1 cellular context compared by ENCODE assay signal in the genomic region with DNA sequence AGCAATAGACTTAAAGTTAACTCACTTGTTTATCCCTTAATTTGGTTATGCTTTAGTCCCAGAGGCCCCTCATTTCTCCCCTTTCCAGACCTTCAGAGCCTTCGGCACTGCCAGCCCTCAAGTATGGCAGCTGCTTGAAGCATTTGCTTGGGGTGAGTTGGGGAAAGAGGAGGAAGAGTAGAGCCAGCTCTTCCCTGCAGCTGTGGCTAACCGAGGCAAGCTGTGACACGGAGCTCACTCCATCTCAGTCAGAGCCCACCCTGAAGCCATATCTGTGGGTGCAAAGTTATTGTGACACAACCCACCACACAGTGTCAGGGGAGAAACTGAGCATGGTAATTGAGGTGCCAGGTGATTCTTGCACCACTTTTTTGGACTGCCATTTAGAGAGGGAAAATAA.
TF ChIP-seq lines count a peak whose summit lies in the region.

No MANE protein-coding gene starts in this region.

TF ChIP-seq in H1, 55 proteins besides CTCF, POLR2A, EP300 and RAD21:
- no peak for TF ChIP-seq KDM5A (IDR thresholded peaks at IDR 0.05; ENCODE audit: low read length)
- no peak for TF ChIP-seq RFX5 (IDR thresholded peaks at IDR 0.05; ENCODE audit: borderline replicate concordance, low read depth, low read length)
- TF ChIP-seq KDM4A (IDR thresholded peaks at IDR 0.05; ENCODE audit: low read depth, low read length, severe bottlenecking) = no peak
- no peak for TF ChIP-seq SAP30 (IDR thresholded peaks at IDR 0.05; ENCODE audit: insufficient read depth, insufficient replicate concordance, low read length)
- TF ChIP-seq HDAC6 (IDR thresholded peaks at IDR 0.05; ENCODE audit: low read depth, low read length) = no peak
- no peak for TF ChIP-seq SIN3A (conservative IDR thresholded peaks at IDR 0.05 in 1 of 2, IDR thresholded peaks at IDR 0.05 in 1 of 2; ENCODE audit: low read depth in 1 of 2, low read length in 2 of 2)
- TF ChIP-seq CBX8 (IDR thresholded peaks at IDR 0.05; ENCODE audit: borderline replicate concordance, low read depth, low read length) = no peak
- no peak for TF ChIP-seq HDAC2 (IDR thresholded peaks at IDR 0.05; ENCODE audit: borderline replicate concordance in 1 of 2, low read depth in 2 of 2, low read length in 2 of 2)
- TF ChIP-seq CTBP2 (IDR thresholded peaks at IDR 0.05; ENCODE audit: borderline replicate concordance, insufficient read depth, insufficient read length, low read length) = no peak
- no peak for TF ChIP-seq NRF1 (IDR thresholded peaks at IDR 0.05; ENCODE audit: low read depth, low read length)
- TF ChIP-seq, protein P1, sequence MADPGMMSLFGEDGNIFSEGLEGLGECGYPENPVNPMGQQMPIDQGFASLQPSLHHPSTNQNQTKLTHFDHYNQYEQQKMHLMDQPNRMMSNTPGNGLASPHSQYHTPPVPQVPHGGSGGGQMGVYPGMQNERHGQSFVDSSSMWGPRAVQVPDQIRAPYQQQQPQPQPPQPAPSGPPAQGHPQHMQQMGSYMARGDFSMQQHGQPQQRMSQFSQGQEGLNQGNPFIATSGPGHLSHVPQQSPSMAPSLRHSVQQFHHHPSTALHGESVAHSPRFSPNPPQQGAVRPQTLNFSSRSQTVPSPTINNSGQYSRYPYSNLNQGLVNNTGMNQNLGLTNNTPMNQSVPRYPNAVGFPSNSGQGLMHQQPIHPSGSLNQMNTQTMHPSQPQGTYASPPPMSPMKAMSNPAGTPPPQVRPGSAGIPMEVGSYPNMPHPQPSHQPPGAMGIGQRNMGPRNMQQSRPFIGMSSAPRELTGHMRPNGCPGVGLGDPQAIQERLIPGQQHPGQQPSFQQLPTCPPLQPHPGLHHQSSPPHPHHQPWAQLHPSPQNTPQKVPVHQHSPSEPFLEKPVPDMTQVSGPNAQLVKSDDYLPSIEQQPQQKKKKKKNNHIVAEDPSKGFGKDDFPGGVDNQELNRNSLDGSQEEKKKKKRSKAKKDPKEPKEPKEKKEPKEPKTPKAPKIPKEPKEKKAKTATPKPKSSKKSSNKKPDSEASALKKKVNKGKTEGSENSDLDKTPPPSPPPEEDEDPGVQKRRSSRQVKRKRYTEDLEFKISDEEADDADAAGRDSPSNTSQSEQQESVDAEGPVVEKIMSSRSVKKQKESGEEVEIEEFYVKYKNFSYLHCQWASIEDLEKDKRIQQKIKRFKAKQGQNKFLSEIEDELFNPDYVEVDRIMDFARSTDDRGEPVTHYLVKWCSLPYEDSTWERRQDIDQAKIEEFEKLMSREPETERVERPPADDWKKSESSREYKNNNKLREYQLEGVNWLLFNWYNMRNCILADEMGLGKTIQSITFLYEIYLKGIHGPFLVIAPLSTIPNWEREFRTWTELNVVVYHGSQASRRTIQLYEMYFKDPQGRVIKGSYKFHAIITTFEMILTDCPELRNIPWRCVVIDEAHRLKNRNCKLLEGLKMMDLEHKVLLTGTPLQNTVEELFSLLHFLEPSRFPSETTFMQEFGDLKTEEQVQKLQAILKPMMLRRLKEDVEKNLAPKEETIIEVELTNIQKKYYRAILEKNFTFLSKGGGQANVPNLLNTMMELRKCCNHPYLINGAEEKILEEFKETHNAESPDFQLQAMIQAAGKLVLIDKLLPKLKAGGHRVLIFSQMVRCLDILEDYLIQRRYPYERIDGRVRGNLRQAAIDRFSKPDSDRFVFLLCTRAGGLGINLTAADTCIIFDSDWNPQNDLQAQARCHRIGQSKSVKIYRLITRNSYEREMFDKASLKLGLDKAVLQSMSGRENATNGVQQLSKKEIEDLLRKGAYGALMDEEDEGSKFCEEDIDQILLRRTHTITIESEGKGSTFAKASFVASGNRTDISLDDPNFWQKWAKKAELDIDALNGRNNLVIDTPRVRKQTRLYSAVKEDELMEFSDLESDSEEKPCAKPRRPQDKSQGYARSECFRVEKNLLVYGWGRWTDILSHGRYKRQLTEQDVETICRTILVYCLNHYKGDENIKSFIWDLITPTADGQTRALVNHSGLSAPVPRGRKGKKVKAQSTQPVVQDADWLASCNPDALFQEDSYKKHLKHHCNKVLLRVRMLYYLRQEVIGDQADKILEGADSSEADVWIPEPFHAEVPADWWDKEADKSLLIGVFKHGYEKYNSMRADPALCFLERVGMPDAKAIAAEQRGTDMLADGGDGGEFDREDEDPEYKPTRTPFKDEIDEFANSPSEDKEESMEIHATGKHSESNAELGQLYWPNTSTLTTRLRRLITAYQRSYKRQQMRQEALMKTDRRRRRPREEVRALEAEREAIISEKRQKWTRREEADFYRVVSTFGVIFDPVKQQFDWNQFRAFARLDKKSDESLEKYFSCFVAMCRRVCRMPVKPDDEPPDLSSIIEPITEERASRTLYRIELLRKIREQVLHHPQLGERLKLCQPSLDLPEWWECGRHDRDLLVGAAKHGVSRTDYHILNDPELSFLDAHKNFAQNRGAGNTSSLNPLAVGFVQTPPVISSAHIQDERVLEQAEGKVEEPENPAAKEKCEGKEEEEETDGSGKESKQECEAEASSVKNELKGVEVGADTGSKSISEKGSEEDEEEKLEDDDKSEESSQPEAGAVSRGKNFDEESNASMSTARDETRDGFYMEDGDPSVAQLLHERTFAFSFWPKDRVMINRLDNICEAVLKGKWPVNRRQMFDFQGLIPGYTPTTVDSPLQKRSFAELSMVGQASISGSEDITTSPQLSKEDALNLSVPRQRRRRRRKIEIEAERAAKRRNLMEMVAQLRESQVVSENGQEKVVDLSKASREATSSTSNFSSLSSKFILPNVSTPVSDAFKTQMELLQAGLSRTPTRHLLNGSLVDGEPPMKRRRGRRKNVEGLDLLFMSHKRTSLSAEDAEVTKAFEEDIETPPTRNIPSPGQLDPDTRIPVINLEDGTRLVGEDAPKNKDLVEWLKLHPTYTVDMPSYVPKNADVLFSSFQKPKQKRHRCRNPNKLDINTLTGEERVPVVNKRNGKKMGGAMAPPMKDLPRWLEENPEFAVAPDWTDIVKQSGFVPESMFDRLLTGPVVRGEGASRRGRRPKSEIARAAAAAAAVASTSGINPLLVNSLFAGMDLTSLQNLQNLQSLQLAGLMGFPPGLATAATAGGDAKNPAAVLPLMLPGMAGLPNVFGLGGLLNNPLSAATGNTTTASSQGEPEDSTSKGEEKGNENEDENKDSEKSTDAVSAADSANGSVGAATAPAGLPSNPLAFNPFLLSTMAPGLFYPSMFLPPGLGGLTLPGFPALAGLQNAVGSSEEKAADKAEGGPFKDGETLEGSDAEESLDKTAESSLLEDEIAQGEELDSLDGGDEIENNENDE (IDR thresholded peaks at IDR 0.05; ENCODE audit: insufficient replicate concordance, low read length) = no peak
- TF ChIP-seq SIX5 (IDR thresholded peaks at IDR 0.05; ENCODE audit: low read depth, low read length) = no peak
- TF ChIP-seq CHD1 (IDR thresholded peaks at IDR 0.05; ENCODE audit: low read depth, low read length) = no peak
- TF ChIP-seq FOSL1 (IDR thresholded peaks at IDR 0.05; ENCODE audit: insufficient read depth, low read depth, low read length) = no peak
- no peak for TF ChIP-seq JUND (IDR thresholded peaks at IDR 0.05; ENCODE audit: low read length)
- TF ChIP-seq SP4 (IDR thresholded peaks at IDR 0.05; ENCODE audit: low read length) = no peak
- TF ChIP-seq TCF12 (IDR thresholded peaks at IDR 0.05; ENCODE audit: low read depth, low read length) = no peak
- TF ChIP-seq CBX5 (IDR thresholded peaks at IDR 0.05; ENCODE audit: low read depth, low read length) = no peak
- TF ChIP-seq TAF7 (optimal IDR thresholded peaks at IDR 0.05; ENCODE audit: borderline replicate concordance, low read depth, low read length) = no peak
